9 cellular contexts compared by ENCODE assay signal in genomic region chr9:72897069-72897649, GRCh38. TPM values are rescaled to one million over a fixed set of nuclear protein-coding genes. Genes with fewer than 3 reads are reported as not detected.
"Had no signal": no experiment of that assay in that cellular context is flagged by ENCODE, and none has a peak within 500 bp of the region (broad histone marks: within the 10 kb centered on the region; RNA-seq: fewer than 3 reads in every experiment).

No MANE protein-coding gene starts in this region.

- H3K4me1 Mint-ChIP-seq: GM23338 had no signal

- H3K27ac Mint-ChIP-seq: GM23338, H9 had no signal

- H3K27ac ChIP-seq: HL-60 had no signal

- DNase-seq: H9, HCEC 1CT, IMR-90, KG1 had no signal

- H3K4me2 ChIP-seq: GM23338 had no signal

- H3K4me3 Mint-ChIP-seq: GM23338, H9 had no signal

- FAIRE-seq: H1, H54, K562 had no signal

- H3K9me3 Mint-ChIP-seq: GM23338, H9 had no signal

- H3K4me3 ChIP-seq: GM23338, K562 had no signal

- ATAC-seq: GM23338, K562 had no signal

RNA-seq across cellular contexts. Expression of gene ALDH1A1, which starts 55.7 kb away (rescaled TPM):
- total RNA-seq: IMR-90 had no signal
- polyA plus RNA-seq: IMR-90 had no signal
